Comparison of ENCODE assay signal across 1 cellular context in the genomic region with DNA sequence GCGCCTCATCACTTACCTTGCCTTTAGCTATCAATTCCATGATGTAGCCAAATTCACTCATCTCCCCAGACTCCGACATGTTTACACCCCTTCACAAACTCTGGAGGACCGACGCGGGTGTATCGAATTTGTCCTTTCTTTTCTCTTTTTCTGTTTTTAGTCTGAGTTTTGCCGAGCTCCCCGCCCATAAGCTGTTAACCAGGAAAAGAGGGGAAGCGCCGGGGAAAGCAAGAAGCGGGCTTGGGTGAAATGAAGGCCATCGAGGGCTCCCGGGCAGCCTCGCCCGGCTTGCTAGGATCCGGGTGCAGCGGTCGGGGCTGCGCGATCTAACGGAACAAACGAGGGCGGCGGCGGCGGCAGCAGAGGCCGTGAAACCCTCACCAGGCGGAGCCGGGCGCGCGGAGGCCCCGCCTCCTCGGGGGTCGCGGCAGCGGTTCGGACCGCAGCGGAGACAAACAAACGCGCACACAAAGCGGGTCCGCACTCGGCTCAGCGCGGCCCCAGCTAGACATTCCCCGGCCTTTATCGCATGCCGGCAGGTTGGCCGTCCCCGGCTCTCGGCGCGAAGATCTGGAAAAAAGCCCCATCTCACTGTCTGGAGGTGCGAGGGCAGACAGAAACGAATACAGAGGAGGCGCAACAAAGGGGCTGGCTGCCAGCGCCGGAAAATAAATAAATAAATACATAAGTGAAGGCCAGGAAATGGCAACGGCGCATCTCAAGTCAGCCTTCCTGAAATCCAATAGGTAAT.
TF ChIP-seq lines count a peak whose summit lies in the region.

No MANE protein-coding gene starts in this region.

TF ChIP-seq in HEK293, 187 proteins besides CTCF, POLR2A, EP300 and RAD21 (continued from another document):
- TF ChIP-seq, protein P1, sequence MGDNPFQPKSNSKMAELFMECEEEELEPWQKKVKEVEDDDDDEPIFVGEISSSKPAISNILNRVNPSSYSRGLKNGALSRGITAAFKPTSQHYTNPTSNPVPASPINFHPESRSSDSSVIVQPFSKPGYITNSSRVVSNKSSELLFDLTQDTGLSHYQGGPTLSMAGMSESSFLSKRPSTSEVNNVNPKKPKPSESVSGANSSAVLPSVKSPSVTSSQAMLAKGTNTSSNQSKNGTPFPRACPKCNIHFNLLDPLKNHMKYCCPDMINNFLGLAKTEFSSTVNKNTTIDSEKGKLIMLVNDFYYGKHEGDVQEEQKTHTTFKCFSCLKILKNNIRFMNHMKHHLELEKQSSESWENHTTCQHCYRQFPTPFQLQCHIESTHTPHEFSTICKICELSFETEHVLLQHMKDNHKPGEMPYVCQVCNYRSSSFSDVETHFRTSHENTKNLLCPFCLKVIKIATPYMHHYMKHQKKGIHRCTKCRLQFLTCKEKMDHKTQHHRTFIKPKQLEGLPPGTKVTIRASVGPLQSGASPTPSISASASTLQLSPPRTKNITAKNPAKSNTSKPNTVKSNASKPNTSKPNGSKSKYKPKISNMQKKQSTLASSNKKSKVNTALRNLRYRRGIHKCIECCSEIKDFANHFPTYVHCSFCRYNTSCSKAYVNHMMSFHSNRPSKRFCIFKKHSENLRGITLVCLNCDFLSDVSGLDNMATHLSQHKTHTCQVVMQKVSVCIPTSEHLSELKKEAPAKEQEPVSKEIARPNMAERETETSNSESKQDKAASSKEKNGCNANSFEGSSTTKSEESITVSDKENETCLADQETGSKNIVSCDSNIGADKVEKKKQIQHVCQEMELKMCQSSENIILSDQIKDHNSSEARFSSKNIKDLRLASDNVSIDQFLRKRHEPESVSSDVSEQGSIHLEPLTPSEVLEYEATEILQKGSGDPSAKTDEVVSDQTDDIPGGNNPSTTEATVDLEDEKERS (tag by site-specific recombination; IDR thresholded peaks at IDR 0.05): no peak
- TF ChIP-seq, protein P2, sequence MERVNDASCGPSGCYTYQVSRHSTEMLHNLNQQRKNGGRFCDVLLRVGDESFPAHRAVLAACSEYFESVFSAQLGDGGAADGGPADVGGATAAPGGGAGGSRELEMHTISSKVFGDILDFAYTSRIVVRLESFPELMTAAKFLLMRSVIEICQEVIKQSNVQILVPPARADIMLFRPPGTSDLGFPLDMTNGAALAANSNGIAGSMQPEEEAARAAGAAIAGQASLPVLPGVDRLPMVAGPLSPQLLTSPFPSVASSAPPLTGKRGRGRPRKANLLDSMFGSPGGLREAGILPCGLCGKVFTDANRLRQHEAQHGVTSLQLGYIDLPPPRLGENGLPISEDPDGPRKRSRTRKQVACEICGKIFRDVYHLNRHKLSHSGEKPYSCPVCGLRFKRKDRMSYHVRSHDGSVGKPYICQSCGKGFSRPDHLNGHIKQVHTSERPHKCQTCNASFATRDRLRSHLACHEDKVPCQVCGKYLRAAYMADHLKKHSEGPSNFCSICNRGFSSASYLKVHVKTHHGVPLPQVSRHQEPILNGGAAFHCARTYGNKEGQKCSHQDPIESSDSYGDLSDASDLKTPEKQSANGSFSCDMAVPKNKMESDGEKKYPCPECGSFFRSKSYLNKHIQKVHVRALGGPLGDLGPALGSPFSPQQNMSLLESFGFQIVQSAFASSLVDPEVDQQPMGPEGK (tag by site-specific recombination; IDR thresholded peaks at IDR 0.05): peak; percentile 49; the same call in 1 of the 2 replicates
- TF ChIP-seq, protein P3, sequence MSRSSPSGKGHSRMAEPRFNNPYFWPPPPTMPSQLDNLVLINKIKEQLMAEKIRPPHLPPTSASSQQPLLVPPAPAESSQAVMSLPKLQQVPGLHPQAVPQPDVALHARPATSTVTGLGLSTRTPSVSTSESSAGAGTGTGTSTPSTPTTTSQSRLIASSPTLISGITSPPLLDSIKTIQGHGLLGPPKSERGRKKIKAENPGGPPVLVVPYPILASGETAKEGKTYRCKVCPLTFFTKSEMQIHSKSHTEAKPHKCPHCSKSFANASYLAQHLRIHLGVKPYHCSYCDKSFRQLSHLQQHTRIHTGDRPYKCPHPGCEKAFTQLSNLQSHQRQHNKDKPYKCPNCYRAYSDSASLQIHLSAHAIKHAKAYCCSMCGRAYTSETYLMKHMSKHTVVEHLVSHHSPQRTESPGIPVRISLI (tag by site-specific recombination; IDR thresholded peaks at IDR 0.05): no peak
- TF ChIP-seq ZNF174 (tag by site-specific recombination; IDR thresholded peaks at IDR 0.05) (no peak), ZNF521 (tag by site-specific recombination; IDR thresholded peaks at IDR 0.05) (no peak), ZNF777 (tag by site-specific recombination; IDR thresholded peaks at IDR 0.05; ENCODE audit: borderline replicate concordance) (no peak), ZNF423 (tag by site-specific recombination; IDR thresholded peaks at IDR 0.05) (no peak), ZNF600 (tag by site-specific recombination; IDR thresholded peaks at IDR 0.05) (peak; percentile 59; the same call in 1 of the 2 replicates), GLIS1 (tag by site-specific recombination; IDR thresholded peaks at IDR 0.05) (no peak), ZNF837 (tag by site-specific recombination; IDR thresholded peaks at IDR 0.05) (no peak), HOXA7 (CRISPR knock-in tag; IDR thresholded peaks at IDR 0.05; ENCODE audit: borderline replicate concordance) (no peak), SP7 (tag by site-specific recombination; IDR thresholded peaks at IDR 0.05) (0 out of 2 replicates have a peak, but pooled peaks have one; percentile 17), TCF7L2 (IDR thresholded peaks at IDR 0.05; ENCODE audit: borderline replicate concordance, low read depth, low read length) (no peak), ZNF501 (tag by site-specific recombination; IDR thresholded peaks at IDR 0.05) (peak; percentile 33; the same call in 1 of the 2 replicates), PRDM1 (tag by site-specific recombination; IDR thresholded peaks at IDR 0.05) (no peak), GLI4 (tag by site-specific recombination; IDR thresholded peaks at IDR 0.05) (no peak), ZNF366 (tag by site-specific recombination; conservative IDR thresholded peaks at IDR 0.05) (no peak), ZNF416 (tag by site-specific recombination; IDR thresholded peaks at IDR 0.05) (no peak), ZNF37A (tag by site-specific recombination; IDR thresholded peaks at IDR 0.05) (no peak), ZNF248 (tag by site-specific recombination; IDR thresholded peaks at IDR 0.05) (no peak), ZNF121 (tag by site-specific recombination; IDR thresholded peaks at IDR 0.05) (no peak), ZNF112 (tag by site-specific recombination; IDR thresholded peaks at IDR 0.05) (no peak), ZNF530 (tag by site-specific recombination; IDR thresholded peaks at IDR 0.05; ENCODE audit: low read depth) (no peak)
- TF ChIP-seq, protein P4, sequence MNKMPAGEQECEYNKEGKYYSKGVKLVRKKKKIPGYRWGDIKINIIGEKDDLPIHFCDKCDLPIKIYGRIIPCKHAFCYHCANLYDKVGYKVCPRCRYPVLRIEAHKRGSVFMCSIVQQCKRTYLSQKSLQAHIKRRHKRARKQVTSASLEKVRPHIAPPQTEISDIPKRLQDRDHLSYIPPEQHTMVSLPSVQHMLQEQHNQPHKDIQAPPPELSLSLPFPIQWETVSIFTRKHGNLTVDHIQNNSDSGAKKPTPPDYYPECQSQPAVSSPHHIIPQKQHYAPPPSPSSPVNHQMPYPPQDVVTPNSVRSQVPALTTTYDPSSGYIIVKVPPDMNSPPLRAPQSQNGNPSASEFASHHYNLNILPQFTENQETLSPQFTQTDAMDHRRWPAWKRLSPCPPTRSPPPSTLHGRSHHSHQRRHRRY (tag by site-specific recombination; IDR thresholded peaks at IDR 0.05): no peak
- TF ChIP-seq, protein P5, sequence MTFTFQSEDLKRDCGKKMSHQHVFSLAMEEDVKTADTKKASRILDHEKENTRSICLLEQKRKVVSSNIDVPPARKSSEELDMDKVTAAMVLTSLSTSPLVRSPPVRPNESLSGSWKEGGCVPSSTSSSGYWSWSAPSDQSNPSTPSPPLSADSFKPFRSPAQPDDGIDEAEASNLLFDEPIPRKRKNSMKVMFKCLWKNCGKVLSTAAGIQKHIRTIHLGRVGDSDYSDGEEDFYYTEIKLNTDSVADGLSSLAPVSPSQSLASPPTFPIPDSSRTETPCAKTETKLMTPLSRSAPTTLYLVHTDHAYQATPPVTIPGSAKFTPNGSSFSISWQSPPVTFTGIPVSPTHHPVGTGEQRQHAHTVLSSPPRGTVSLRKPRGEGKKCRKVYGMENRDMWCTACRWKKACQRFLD (tag by site-specific recombination; IDR thresholded peaks at IDR 0.05): no peak
- TF ChIP-seq, protein P6, sequence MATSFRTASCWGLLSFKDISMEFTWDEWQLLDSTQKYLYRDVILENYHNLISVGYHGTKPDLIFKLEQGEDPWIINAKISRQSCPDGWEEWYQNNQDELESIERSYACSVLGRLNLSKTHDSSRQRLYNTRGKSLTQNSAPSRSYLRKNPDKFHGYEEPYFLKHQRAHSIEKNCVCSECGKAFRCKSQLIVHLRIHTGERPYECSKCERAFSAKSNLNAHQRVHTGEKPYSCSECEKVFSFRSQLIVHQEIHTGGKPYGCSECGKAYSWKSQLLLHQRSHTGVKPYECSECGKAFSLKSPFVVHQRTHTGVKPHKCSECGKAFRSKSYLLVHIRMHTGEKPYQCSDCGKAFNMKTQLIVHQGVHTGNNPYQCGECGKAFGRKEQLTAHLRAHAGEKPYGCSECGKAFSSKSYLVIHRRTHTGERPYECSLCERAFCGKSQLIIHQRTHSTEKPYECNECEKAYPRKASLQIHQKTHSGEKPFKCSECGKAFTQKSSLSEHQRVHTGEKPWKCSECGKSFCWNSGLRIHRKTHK (tag by site-specific recombination; IDR thresholded peaks at IDR 0.05): no peak
- TF ChIP-seq, protein P7, sequence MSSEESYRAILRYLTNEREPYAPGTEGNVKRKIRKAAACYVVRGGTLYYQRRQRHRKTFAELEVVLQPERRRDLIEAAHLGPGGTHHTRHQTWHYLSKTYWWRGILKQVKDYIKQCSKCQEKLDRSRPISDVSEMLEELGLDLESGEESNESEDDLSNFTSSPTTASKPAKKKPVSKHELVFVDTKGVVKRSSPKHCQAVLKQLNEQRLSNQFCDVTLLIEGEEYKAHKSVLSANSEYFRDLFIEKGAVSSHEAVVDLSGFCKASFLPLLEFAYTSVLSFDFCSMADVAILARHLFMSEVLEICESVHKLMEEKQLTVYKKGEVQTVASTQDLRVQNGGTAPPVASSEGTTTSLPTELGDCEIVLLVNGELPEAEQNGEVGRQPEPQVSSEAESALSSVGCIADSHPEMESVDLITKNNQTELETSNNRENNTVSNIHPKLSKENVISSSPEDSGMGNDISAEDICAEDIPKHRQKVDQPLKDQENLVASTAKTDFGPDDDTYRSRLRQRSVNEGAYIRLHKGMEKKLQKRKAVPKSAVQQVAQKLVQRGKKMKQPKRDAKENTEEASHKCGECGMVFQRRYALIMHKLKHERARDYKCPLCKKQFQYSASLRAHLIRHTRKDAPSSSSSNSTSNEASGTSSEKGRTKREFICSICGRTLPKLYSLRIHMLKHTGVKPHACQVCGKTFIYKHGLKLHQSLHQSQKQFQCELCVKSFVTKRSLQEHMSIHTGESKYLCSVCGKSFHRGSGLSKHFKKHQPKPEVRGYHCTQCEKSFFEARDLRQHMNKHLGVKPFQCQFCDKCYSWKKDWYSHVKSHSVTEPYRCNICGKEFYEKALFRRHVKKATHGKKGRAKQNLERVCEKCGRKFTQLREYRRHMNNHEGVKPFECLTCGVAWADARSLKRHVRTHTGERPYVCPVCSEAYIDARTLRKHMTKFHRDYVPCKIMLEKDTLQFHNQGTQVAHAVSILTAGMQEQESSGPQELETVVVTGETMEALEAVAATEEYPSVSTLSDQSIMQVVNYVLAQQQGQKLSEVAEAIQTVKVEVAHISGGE (tag by site-specific recombination; conservative IDR thresholded peaks at IDR 0.05; ENCODE audit: low read depth): peak; percentile 48
- TF ChIP-seq, protein P8, sequence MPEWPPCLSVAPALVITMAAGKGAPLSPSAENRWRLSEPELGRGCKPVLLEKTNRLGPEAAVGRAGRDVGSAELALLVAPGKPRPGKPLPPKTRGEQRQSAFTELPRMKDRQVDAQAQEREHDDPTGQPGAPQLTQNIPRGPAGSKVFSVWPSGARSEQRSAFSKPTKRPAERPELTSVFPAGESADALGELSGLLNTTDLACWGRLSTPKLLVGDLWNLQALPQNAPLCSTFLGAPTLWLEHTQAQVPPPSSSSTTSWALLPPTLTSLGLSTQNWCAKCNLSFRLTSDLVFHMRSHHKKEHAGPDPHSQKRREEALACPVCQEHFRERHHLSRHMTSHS (tag by site-specific recombination; IDR thresholded peaks at IDR 0.05): no peak
